10 cellular contexts compared by ENCODE assay signal in the genomic region with DNA sequence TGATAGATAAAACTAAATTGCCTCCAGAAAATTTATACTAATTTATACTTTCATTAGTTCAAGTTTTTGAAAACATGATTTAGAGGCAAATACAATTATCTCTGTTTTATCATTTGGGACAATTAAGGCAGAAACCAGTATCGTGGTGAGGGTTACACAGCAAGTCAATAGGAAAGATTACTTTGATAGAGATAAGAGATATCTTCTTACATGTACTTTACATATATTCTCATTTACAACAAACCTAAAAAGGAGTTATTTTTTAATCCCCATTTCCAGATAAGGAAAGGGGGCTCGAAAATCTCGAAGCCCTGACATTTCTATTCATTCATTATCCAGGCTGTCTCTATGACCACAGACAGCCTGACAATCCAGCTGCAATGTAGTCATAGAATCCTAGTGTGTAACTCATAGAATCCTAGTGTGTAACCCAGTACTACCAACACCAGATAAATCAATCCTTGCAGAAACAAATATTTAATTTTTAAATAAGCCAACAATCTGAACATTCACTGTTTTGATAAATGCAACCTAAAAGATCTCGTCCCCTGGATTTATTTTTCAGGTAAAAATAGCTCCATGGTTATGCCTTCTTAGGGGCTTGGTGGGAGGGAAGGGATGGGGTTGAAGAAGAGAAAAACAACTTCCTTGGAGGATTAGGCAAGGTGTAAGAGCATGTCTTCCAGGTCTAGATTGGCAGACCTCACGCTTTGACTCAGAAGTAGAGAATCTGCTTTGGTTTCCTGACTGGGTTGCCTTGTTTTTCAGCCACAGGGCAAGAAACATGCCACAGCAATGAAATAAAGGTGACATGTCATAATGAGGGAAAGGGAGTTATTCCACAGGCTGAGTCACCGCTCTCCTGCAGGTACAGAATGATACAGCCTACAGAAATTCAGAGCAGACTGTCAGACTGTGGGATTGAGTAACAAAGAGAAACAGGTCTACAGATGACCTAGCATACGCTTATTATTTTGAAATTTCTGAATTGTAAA. TPM values are rescaled to one million over a fixed set of nuclear protein-coding genes. Genes with fewer than 3 reads are reported as not detected.
DNase-seq lines count a peak whose midpoint lies in the region; ATAC-seq and TF ChIP-seq lines count a peak whose summit lies in the region.
"Had no signal": no experiment of that assay in that cellular context is flagged by ENCODE, and none has a peak within 500 bp of the region (broad histone marks: within the 10 kb centered on the region; RNA-seq: fewer than 3 reads in every experiment).

No MANE protein-coding gene starts in this region.

- H3K4me1 ChIP-seq in hepatocyte (ENCODE audit: insufficient read depth), result peaks cover 15% of the 10 kb centered on the region

- peaks cover 7% of the 10 kb centered on the region for H3K4me1 Mint-ChIP-seq in T-helper 2 cell treated with Interferon-gamma antibody and Interleukin-4, amounts not matched to agents 5 μg/mL and 100 μg/mL, for 36 hours (ENCODE audit: low read depth)
- peaks cover 31% of the 10 kb centered on the region for H3K4me1 Mint-ChIP-seq in type B pancreatic cell (ENCODE audit: unreplicated experiment)

- no peaks in the 10 kb centered on the region for H3K9me3 ChIP-seq in hepatocyte (ENCODE audit: low read depth)
- H3K9me3 ChIP-seq: heart right ventricle had no signal

- ATAC-seq in activated naive CD4-positive, alpha-beta T cell treated with anti-CD3 and anti-CD28 coated beads, Interleukin-2, amount 50 U/mL, for 72 hours, result peak; percentile 94 to 99
- no peak for ATAC-seq in GM18868 (IDR thresholded peaks at IDR 0.05; ENCODE audit: unreplicated experiment)
- ATAC-seq: heart right ventricle had no signal

- H4K20me1 ChIP-seq in hepatocyte (ENCODE audit: insufficient read depth, poor library complexity, severe bottlenecking), result no peaks in the 10 kb centered on the region

- H3K27ac ChIP-seq in hepatocyte, result peak overlapping the region; percentile 78
- H3K27ac ChIP-seq: heart right ventricle, HL-60 had no signal

- DNase-seq in activated naive CD4-positive, alpha-beta T cell treated with anti-CD3 and anti-CD28 coated beads, Interleukin-2, amount 50 U/mL, for 72 hours (ENCODE audit: low spot score in 2 of 2), result peak in 1 of 2 donors; percentile 37
- DNase-seq in activated naive CD4-positive, alpha-beta T cell treated with Interleukin-2 at 50 U/mL for 16 hours, result no peak
- peak; percentile 10 for DNase-seq in T-helper 2 cell treated with Interferon-gamma antibody and Interleukin-4, amounts not matched to agents 5 μg/mL and 100 μg/mL, for 36 hours (ENCODE audit: low spot score)
- peak; percentile 82 for DNase-seq in hepatocyte (ENCODE audit: low spot score)
- DNase-seq in type B pancreatic cell (ENCODE audit: extremely low spot score, unreplicated experiment), result peak; percentile 32
- DNase-seq in central memory CD4-positive, alpha-beta T cell, result no peak
- no peak for DNase-seq in DMS153 (lab: John Stamatoyannopoulos, UW)
- DNase-seq: heart right ventricle had no signal

- H3K27me3 ChIP-seq in hepatocyte, result no peaks in the 10 kb centered on the region
- H3K27me3 ChIP-seq: heart right ventricle had no signal

- no peak overlapping the region for H3K4me2 ChIP-seq in hepatocyte

- 53% methylated on average over 7 of the region's 7 CpGs for WGBS in hepatocyte (ENCODE audit: low lambda C conversion rate, missing lambda C conversion rate)

- no peak overlapping the region for H3K27ac Mint-ChIP-seq in activated naive CD4-positive, alpha-beta T cell treated with anti-CD3 and anti-CD28 coated beads, Interleukin-2, amount 50 U/mL, for 72 hours
- H3K27ac Mint-ChIP-seq in T-helper 2 cell treated with Interferon-gamma antibody and Interleukin-4, amounts not matched to agents 5 μg/mL and 100 μg/mL, for 36 hours, result no peak overlapping the region
- H3K27ac Mint-ChIP-seq in type B pancreatic cell, result peak overlapping the region; percentile 84

- no peaks in the 10 kb centered on the region for H3K9me3 Mint-ChIP-seq in activated naive CD4-positive, alpha-beta T cell treated with anti-CD3 and anti-CD28 coated beads, Interleukin-2, amount 50 U/mL, for 72 hours
- H3K9me3 Mint-ChIP-seq in T-helper 2 cell treated with Interferon-gamma antibody and Interleukin-4, amounts not matched to agents 5 μg/mL and 100 μg/mL, for 36 hours, result peaks cover 4% of the 10 kb centered on the region
- no peaks in the 10 kb centered on the region for H3K9me3 Mint-ChIP-seq in type B pancreatic cell

- peaks cover 2% of the 10 kb centered on the region for H3K27me3 Mint-ChIP-seq in T-helper 2 cell treated with Interferon-gamma antibody and Interleukin-4, amounts not matched to agents 5 μg/mL and 100 μg/mL, for 36 hours (ENCODE audit: low read depth)
- H3K27me3 Mint-ChIP-seq in type B pancreatic cell, result no peaks in the 10 kb centered on the region

- no peak overlapping the region for H3K4me3 Mint-ChIP-seq in T-helper 2 cell treated with Interferon-gamma antibody and Interleukin-4, amounts not matched to agents 5 μg/mL and 100 μg/mL, for 36 hours
- peak overlapping the region; percentile 76 for H3K4me3 Mint-ChIP-seq in type B pancreatic cell

- no peaks in the 10 kb centered on the region for H3K9me2 ChIP-seq in hepatocyte (replicated peaks; ENCODE audit: insufficient read depth)

- no peak overlapping the region for H3K4me3 ChIP-seq in hepatocyte
- H3K4me3 ChIP-seq: heart right ventricle had no signal

- no peaks in the 10 kb centered on the region for H3K36me3 ChIP-seq in hepatocyte (replicated peaks; ENCODE audit: insufficient read depth, low read depth)
- H3K36me3 ChIP-seq: heart right ventricle had no signal

- H3K36me3 Mint-ChIP-seq in activated naive CD4-positive, alpha-beta T cell treated with anti-CD3 and anti-CD28 coated beads, Interleukin-2, amount 50 U/mL, for 72 hours, result no peaks in the 10 kb centered on the region
- H3K36me3 Mint-ChIP-seq in T-helper 2 cell treated with Interferon-gamma antibody and Interleukin-4, amounts not matched to agents 5 μg/mL and 100 μg/mL, for 36 hours (ENCODE audit: low read depth), result no peaks in the 10 kb centered on the region
- no peaks in the 10 kb centered on the region for H3K36me3 Mint-ChIP-seq in type B pancreatic cell

- no peak for TF ChIP-seq CTCF in hepatocyte (IDR thresholded peaks at IDR 0.05; ENCODE audit: poor library complexity)
- no peak for TF ChIP-seq CTCF in type B pancreatic cell (conservative IDR thresholded peaks at IDR 0.05)

- no peak overlapping the region for H2AFZ ChIP-seq in hepatocyte

- H3K79me2 ChIP-seq in hepatocyte, result no peaks in the 10 kb centered on the region

RNA-seq across cellular contexts. Expression of gene IRF2BP2, which starts 45.6 kb away (rescaled TPM):
- 100 to 1,000 TPM in 1 of 2 donors, 10 to 100 TPM in 1; 97.3 to 176 TPM for total RNA-seq in activated naive CD4-positive, alpha-beta T cell treated with anti-CD3 and anti-CD28 coated beads, Interleukin-2, amount 50 U/mL, for 72 hours
- total RNA-seq in hepatocyte (113 and 135 TPM in 2 replicates), type B pancreatic cell (ENCODE audit: low replicate concordance) (181 and 202 TPM in 2 replicates)
- 65.9 and 68.2 TPM in 2 replicates for polyA plus RNA-seq in hepatocyte

Comparison
In these comparisons a context has a peak if more than half of its experiments do, and no peak if none do; other contexts are left out.
1. DNase-seq: peak in T-helper 2 cell treated with Interferon-gamma antibody and Interleukin-4, amounts not matched to agents 5 μg/mL and 100 μg/mL, for 36 hours (single experiment), hepatocyte (single experiment) and type B pancreatic cell (single experiment); none in activated naive CD4-positive, alpha-beta T cell treated with Interleukin-2 at 50 U/mL for 16 hours (single experiment), central memory CD4-positive, alpha-beta T cell (single experiment) and DMS153 (single experiment).